8 cellular contexts compared by ENCODE assay signal in the genomic region with DNA sequence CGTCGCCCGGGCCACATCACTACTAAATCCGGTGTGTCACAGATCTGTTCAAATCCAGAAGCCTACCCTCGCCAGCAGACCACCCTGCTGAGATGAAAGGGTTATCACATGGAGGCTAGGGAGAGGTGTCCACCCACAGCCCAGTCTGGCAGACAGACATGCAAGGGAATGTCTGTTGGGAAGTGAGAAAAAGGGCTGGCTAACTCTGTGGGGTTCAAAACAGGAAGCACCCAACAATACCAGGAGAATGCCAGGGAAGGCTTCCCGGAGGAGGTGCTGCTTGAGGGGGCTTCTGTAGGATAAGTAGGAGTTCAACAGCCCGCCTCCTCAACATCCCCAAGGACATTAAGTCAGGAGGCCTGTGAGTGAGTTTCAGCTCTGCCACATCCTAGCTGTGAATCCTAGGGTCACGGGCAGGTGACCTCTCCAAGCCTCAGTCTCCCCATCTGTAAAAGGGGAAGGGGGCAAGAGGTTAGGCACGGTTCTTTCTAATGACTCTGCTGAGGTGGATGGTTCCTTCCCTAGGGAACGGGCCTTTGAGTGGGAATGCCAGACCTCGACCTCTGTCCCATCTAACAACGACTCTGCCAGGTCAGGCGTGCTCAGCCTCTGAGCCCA. TPM values are rescaled to one million over a fixed set of nuclear protein-coding genes. Genes with fewer than 3 reads are reported as not detected.
DNase-seq lines count a peak whose midpoint lies in the region; ATAC-seq, FAIRE-seq and TF ChIP-seq lines count a peak whose summit lies in the region.

No MANE protein-coding gene starts in this region.

- no peak for TF ChIP-seq EP300 in HepG2 (IDR thresholded peaks at IDR 0.05; ENCODE audit: low read depth in 2 of 2, low read length in 2 of 2)
- TF ChIP-seq EP300 in HepG2 (CRISPR knock-in tag; IDR thresholded peaks at IDR 0.05; ENCODE audit: borderline replicate concordance), result no peak

- POLR2A ChIA-PET in HepG2 (lab: Yijun Ruan, JAX), result no interaction called here

- peak overlapping the region; percentile 73 for H3K9ac ChIP-seq in HepG2 (ENCODE audit: insufficient read depth, low read depth, low read length)

- peaks cover 71% of the 10 kb centered on the region for H3K4me1 Mint-ChIP-seq in activated CD4-positive, alpha-beta T cell treated with anti-CD3 and anti-CD28 coated beads, Interleukin-2, amount 10 ng/mL, durations not matched to agents 24 days and 14 days
- H3K4me1 Mint-ChIP-seq in activated naive CD8-positive, alpha-beta T cell treated with anti-CD3 and anti-CD28 coated beads, Interleukin-2, amount 50 U/mL, for 24 hours, result peaks cover 82% of the 10 kb centered on the region

- no peaks in the 10 kb centered on the region for H4K20me1 ChIP-seq in HepG2 (ENCODE audit: insufficient read depth, low read length)

- no peak for TF ChIP-seq CTCF in HepG2 (CRISPR knock-in tag; IDR thresholded peaks at IDR 0.05)

- no peak for TF ChIP-seq POLR2A in HepG2 (IDR thresholded peaks at IDR 0.05; ENCODE audit: insufficient read depth in 1 of 2, low read depth in 2 of 2, low read length in 2 of 2)

- H3K4me3 ChIP-seq in HepG2 (replicated peaks in 1 of 3; ENCODE audit: insufficient read depth in 1 of 3, low read depth in 2 of 3, low read length in 3 of 3) (peak overlapping the region; percentile 83 to 99 (median 87)), thymus (ENCODE audit: low read length) (peak overlapping the region; percentile 93)

- H3K4me3 Mint-ChIP-seq in activated CD4-positive, alpha-beta T cell treated with anti-CD3 and anti-CD28 coated beads, Interleukin-2, amount 10 ng/mL, durations not matched to agents 24 days and 14 days, result peak overlapping the region; percentile 93
- peak overlapping the region; percentile 88 for H3K4me3 Mint-ChIP-seq in activated naive CD8-positive, alpha-beta T cell treated with anti-CD3 and anti-CD28 coated beads, Interleukin-2, amount 50 U/mL, for 24 hours

- intact Hi-C loops in activated CD4-positive, alpha-beta T cell treated with anti-CD3 and anti-CD28 coated beads, Interleukin-2, amount 10 ng/mL, durations not matched to agents 24 days and 14 days (cut with micrococcal nuclease), result no loop called here
- intact Hi-C loops in HepG2 (cut with micrococcal nuclease; ENCODE audit: unreplicated experiment), result no loop called here

- H3K27me3 ChIP-seq in HepG2 (ENCODE audit: control insufficient read depth in 1 of 2, insufficient read depth in 2 of 2, low read length in 2 of 2) (no peaks in the 10 kb centered on the region; a peak in 1 of 5 replicates), thymus (ENCODE audit: control insufficient read depth, insufficient read depth) (no peaks in the 10 kb centered on the region)

- peaks cover 15% of the 10 kb centered on the region for H3K36me3 Mint-ChIP-seq in activated CD4-positive, alpha-beta T cell treated with anti-CD3 and anti-CD28 coated beads, Interleukin-2, amount 10 ng/mL, durations not matched to agents 24 days and 14 days (ENCODE audit: low read depth)
- peaks cover 10% of the 10 kb centered on the region for H3K36me3 Mint-ChIP-seq in activated naive CD8-positive, alpha-beta T cell treated with anti-CD3 and anti-CD28 coated beads, Interleukin-2, amount 50 U/mL, for 24 hours (ENCODE audit: low read depth)

- no TSS peak for BruUV-seq in HepG2 (replicated peaks; lab: Mats Ljungman, UMichigan)

- H3K27ac ChIP-seq in HepG2 (ENCODE audit: extremely low read length, insufficient read depth, low read length), result peak overlapping the region; percentile 67
- H3K27ac ChIP-seq in thymus (ENCODE audit: low read depth), result no peak overlapping the region

- H2AFZ ChIP-seq in HepG2 (ENCODE audit: low read length), result no peak overlapping the region

- in situ Hi-C loops in HepG2 (cut with HindIII; ENCODE audit: extremely low pct_ligation_motif_present, low pct_unique_long_range_greater_than_20kb), result no loop called here

- ATAC-seq in activated naive CD8-positive, alpha-beta T cell treated with anti-CD3 and anti-CD28 coated beads, Interleukin-2, amount 50 U/mL, for 24 hours, result no peak
- ATAC-seq in HepG2, result no peak

- FAIRE-seq in HepG2 (lab: Jason Lieb, UNC), result no peak

- H3K27ac Mint-ChIP-seq in activated CD4-positive, alpha-beta T cell treated with anti-CD3 and anti-CD28 coated beads, Interleukin-2, amount 10 ng/mL, durations not matched to agents 24 days and 14 days, result peak overlapping the region; percentile 86
- H3K27ac Mint-ChIP-seq in activated naive CD8-positive, alpha-beta T cell treated with anti-CD3 and anti-CD28 coated beads, Interleukin-2, amount 50 U/mL, for 24 hours, result peak overlapping the region; percentile 86

- WGBS in HepG2 (ENCODE audit: low lambda C conversion rate), result 92% methylated on average over 8 of the region's 13 CpGs
- 42% methylated on average over 13 of the region's 13 CpGs for WGBS in thymus

- no peaks in the 10 kb centered on the region for H3K27me3 Mint-ChIP-seq in activated CD4-positive, alpha-beta T cell treated with anti-CD3 and anti-CD28 coated beads, Interleukin-2, amount 10 ng/mL, durations not matched to agents 24 days and 14 days
- H3K27me3 Mint-ChIP-seq in activated naive CD8-positive, alpha-beta T cell treated with anti-CD3 and anti-CD28 coated beads, Interleukin-2, amount 50 U/mL, for 24 hours, result no peaks in the 10 kb centered on the region

- H3K9me3 ChIP-seq in HepG2 (ENCODE audit: low read length) (no peaks in the 10 kb centered on the region), thymus (ENCODE audit: control insufficient read depth) (no peaks in the 10 kb centered on the region)

- H3K4me2 ChIP-seq in HepG2 (ENCODE audit: low read depth, low read length), result peak overlapping the region; percentile 90

- H3K9me3 Mint-ChIP-seq in activated CD4-positive, alpha-beta T cell treated with anti-CD3 and anti-CD28 coated beads, Interleukin-2, amount 10 ng/mL, durations not matched to agents 24 days and 14 days, result no peaks in the 10 kb centered on the region
- no peaks in the 10 kb centered on the region for H3K9me3 Mint-ChIP-seq in activated naive CD8-positive, alpha-beta T cell treated with anti-CD3 and anti-CD28 coated beads, Interleukin-2, amount 50 U/mL, for 24 hours

- peaks cover 33% of the 10 kb centered on the region for H3K4me1 ChIP-seq in HepG2 (ENCODE audit: insufficient read depth, low read length)
- peaks cover 6% of the 10 kb centered on the region for H3K4me1 ChIP-seq in thymus (ENCODE audit: control insufficient read depth, insufficient read depth, low read length)

- H3K36me3 ChIP-seq in HepG2 (replicated peaks in 1 of 2; ENCODE audit: control insufficient read depth in 1 of 2, insufficient read depth in 2 of 2, low read length in 2 of 2) (no peaks in the 10 kb centered on the region), thymus (ENCODE audit: control insufficient read depth, insufficient read depth) (no peaks in the 10 kb centered on the region)

- CTCF ChIA-PET in HepG2 (lab: Yijun Ruan, JAX; ENCODE audit: low intra/inter-chr PET ratio, low total read pairs), result no interaction called here

- DNase-seq in activated CD4-positive, alpha-beta T cell treated with anti-CD3 and anti-CD28 coated beads, Interleukin-2, amount 10 ng/mL, durations not matched to agents 24 days and 14 days, result no peak
- DNase-seq in activated CD4-positive, alpha-beta T cell treated with anti-CD3 and anti-CD28 coated beads for 1 hour, result no peak
- no peak for DNase-seq in activated naive CD8-positive, alpha-beta T cell treated with anti-CD3 and anti-CD28 coated beads, Interleukin-2, amount 50 U/mL, for 24 hours
- DNase-seq in HepG2 (ENCODE audit: low spot score) (peak; percentile 17), NCI-H1105 treated with DMSO at 0.1 percent for 48 hours (lab: John Stamatoyannopoulos, UW) (no peak), NOMO-1 (lab: John Stamatoyannopoulos, UW; ENCODE audit: unreplicated experiment in 2 of 2) (no peak), T-helper 9 cell (no peak)

- TF ChIP-seq RAD21 in HepG2 (CRISPR knock-in tag; IDR thresholded peaks at IDR 0.05), result no peak

- H3K79me2 ChIP-seq in HepG2 (ENCODE audit: insufficient read depth, low read length), result peaks cover 10% of the 10 kb centered on the region

RNA-seq across cellular contexts. Expression of a gene that starts 1.1 kb away (rescaled TPM):
- total RNA-seq in activated CD4-positive, alpha-beta T cell treated with anti-CD3 and anti-CD28 coated beads, Interleukin-2, amount 10 ng/mL, durations not matched to agents 24 days and 14 days, result 30.0 and 33.5 TPM in 2 replicates
- total RNA-seq in HepG2 (2016; rRNA removed; fragmentation: Illumina TruSeq; extraction: Trizol), result 9.2 and 15.2 TPM in 2 replicates
- 10.0 and 10.4 TPM in 2 replicates for total RNA-seq in HepG2 (2016; cell fraction: cytosol; rRNA removed; fragmentation: Illumina TruSeq; extraction: Trizol; ENCODE audit: low read depth)
- total RNA-seq in HepG2 (2016; cell fraction: insoluble cytoplasmic fraction; rRNA removed; fragmentation: Illumina TruSeq; extraction: Trizol), result 7.8 and 13.5 TPM in 2 replicates
- 17.6 and 23.3 TPM in 2 replicates for total RNA-seq in HepG2 (2016; cell fraction: membrane; rRNA removed; fragmentation: Illumina TruSeq; extraction: Trizol)
- 10.0 and 10.8 TPM in 2 replicates for total RNA-seq in HepG2 (2016; cell fraction: nucleus; rRNA removed; fragmentation: Illumina TruSeq; extraction: Trizol)
- polyA plus RNA-seq in HepG2 (2011; rRNA removed) (23.8 and 29.5 TPM in 2 replicates), thymus (20.3 TPM)
- polyA plus RNA-seq in HepG2 (2011; cell fraction: cytosol; rRNA removed), result 27.5 and 32.7 TPM in 2 replicates
- polyA plus RNA-seq in HepG2 (2011; cell fraction: nucleus; rRNA removed), result 21.6 and 24.3 TPM in 2 replicates
- 9.2 and 17.3 TPM in 2 replicates for polyA plus RNA-seq in HepG2 (2012)
- 13.1 and 15.0 TPM in 2 replicates for polyA plus RNA-seq in HepG2 (2016; cell fraction: cytosol; fragmentation: Illumina TruSeq; extraction: Trizol; ENCODE audit: low read depth)
- 10.0 and 11.2 TPM in 2 replicates for polyA plus RNA-seq in HepG2 (2016; cell fraction: insoluble cytoplasmic fraction; fragmentation: Illumina TruSeq; extraction: Trizol; ENCODE audit: low read depth)
- polyA plus RNA-seq in HepG2 (2016; cell fraction: membrane; fragmentation: Illumina TruSeq; extraction: Trizol; ENCODE audit: low read depth), result 19.3 and 21.6 TPM in 2 replicates
- polyA plus RNA-seq in HepG2 (2016; cell fraction: nucleus; fragmentation: Illumina TruSeq; extraction: Trizol; ENCODE audit: insufficient read depth, low read depth), result 16.7 and 18.4 TPM in 2 replicates
- 13.6 and 45.9 TPM in 2 replicates for polyA minus RNA-seq in HepG2 (2011; rRNA and poly(A)+ RNA removed; ENCODE audit: low replicate concordance)
- 10.1 and 10.6 TPM in 2 replicates for polyA minus RNA-seq in HepG2 (2011; cell fraction: cytosol; rRNA and poly(A)+ RNA removed)
- polyA minus RNA-seq in HepG2 (2011; cell fraction: nucleus; rRNA and poly(A)+ RNA removed), result 11.7 and 12.1 TPM in 2 replicates

RNA-seq across cellular contexts. Expression of a gene that starts 29.0 kb away (rescaled TPM):
- not detected in 2 replicates for total RNA-seq in activated CD4-positive, alpha-beta T cell treated with anti-CD3 and anti-CD28 coated beads, Interleukin-2, amount 10 ng/mL, durations not matched to agents 24 days and 14 days
- not detected in 2 replicates for total RNA-seq in HepG2 (2016; rRNA removed; fragmentation: Illumina TruSeq; extraction: Trizol)
- not detected in 2 replicates for total RNA-seq in HepG2 (2016; cell fraction: cytosol; rRNA removed; fragmentation: Illumina TruSeq; extraction: Trizol; ENCODE audit: low read depth)
- not detected in 2 replicates for total RNA-seq in HepG2 (2016; cell fraction: insoluble cytoplasmic fraction; rRNA removed; fragmentation: Illumina TruSeq; extraction: Trizol)
- not detected in 2 replicates for total RNA-seq in HepG2 (2016; cell fraction: membrane; rRNA removed; fragmentation: Illumina TruSeq; extraction: Trizol)
- not detected in 2 replicates for total RNA-seq in HepG2 (2016; cell fraction: nucleus; rRNA removed; fragmentation: Illumina TruSeq; extraction: Trizol)
- polyA plus RNA-seq in HepG2 (2011; rRNA removed), result not detected in 2 replicates
- polyA plus RNA-seq in HepG2 (2011; cell fraction: cytosol; rRNA removed), result not detected in 2 replicates
- polyA plus RNA-seq in HepG2 (2011; cell fraction: nucleus; rRNA removed), result not detected in 2 replicates
- polyA plus RNA-seq in HepG2 (2012), result not detected in 2 replicates
- not detected in 2 replicates for polyA plus RNA-seq in HepG2 (2016; cell fraction: cytosol; fragmentation: Illumina TruSeq; extraction: Trizol; ENCODE audit: low read depth)
- polyA plus RNA-seq in HepG2 (2016; cell fraction: insoluble cytoplasmic fraction; fragmentation: Illumina TruSeq; extraction: Trizol; ENCODE audit: low read depth), result not detected in 2 replicates
- not detected in 2 replicates for polyA plus RNA-seq in HepG2 (2016; cell fraction: membrane; fragmentation: Illumina TruSeq; extraction: Trizol; ENCODE audit: low read depth)
- polyA plus RNA-seq in HepG2 (2016; cell fraction: nucleus; fragmentation: Illumina TruSeq; extraction: Trizol; ENCODE audit: insufficient read depth, low read depth), result not detected in 2 replicates
- polyA minus RNA-seq in HepG2 (2011; rRNA and poly(A)+ RNA removed; ENCODE audit: low replicate concordance), result not detected in 2 replicates
- polyA minus RNA-seq in HepG2 (2011; cell fraction: cytosol; rRNA and poly(A)+ RNA removed), result not detected in 2 replicates
- not detected in 2 replicates for polyA minus RNA-seq in HepG2 (2011; cell fraction: nucleus; rRNA and poly(A)+ RNA removed)
- polyA plus RNA-seq in thymus, result 1.7 TPM

RNA-seq across cellular contexts. Expression of a gene that starts 32.9 kb away (rescaled TPM):
- not detected in 2 replicates for total RNA-seq in activated CD4-positive, alpha-beta T cell treated with anti-CD3 and anti-CD28 coated beads, Interleukin-2, amount 10 ng/mL, durations not matched to agents 24 days and 14 days
- total RNA-seq in HepG2 (2016; rRNA removed; fragmentation: Illumina TruSeq; extraction: Trizol), result not detected in 2 replicates
- total RNA-seq in HepG2 (2016; cell fraction: cytosol; rRNA removed; fragmentation: Illumina TruSeq; extraction: Trizol; ENCODE audit: low read depth), result not detected in 2 replicates
- total RNA-seq in HepG2 (2016; cell fraction: insoluble cytoplasmic fraction; rRNA removed; fragmentation: Illumina TruSeq; extraction: Trizol), result not detected in 2 replicates
- total RNA-seq in HepG2 (2016; cell fraction: membrane; rRNA removed; fragmentation: Illumina TruSeq; extraction: Trizol), result not detected in 2 replicates
- not detected in 2 replicates for total RNA-seq in HepG2 (2016; cell fraction: nucleus; rRNA removed; fragmentation: Illumina TruSeq; extraction: Trizol)
- polyA plus RNA-seq in HepG2 (2011; rRNA removed), result not detected in 2 replicates
- polyA plus RNA-seq in HepG2 (2011; cell fraction: cytosol; rRNA removed), result not detected in 2 replicates
- polyA plus RNA-seq in HepG2 (2011; cell fraction: nucleus; rRNA removed), result not detected in 2 replicates
- polyA plus RNA-seq in HepG2 (2012), result not detected in 2 replicates
- polyA plus RNA-seq in HepG2 (2016; cell fraction: cytosol; fragmentation: Illumina TruSeq; extraction: Trizol; ENCODE audit: low read depth), result not detected in 2 replicates
- not detected in 2 replicates for polyA plus RNA-seq in HepG2 (2016; cell fraction: insoluble cytoplasmic fraction; fragmentation: Illumina TruSeq; extraction: Trizol; ENCODE audit: low read depth)
- polyA plus RNA-seq in HepG2 (2016; cell fraction: membrane; fragmentation: Illumina TruSeq; extraction: Trizol; ENCODE audit: low read depth), result not detected in 2 replicates
- not detected in 2 replicates for polyA plus RNA-seq in HepG2 (2016; cell fraction: nucleus; fragmentation: Illumina TruSeq; extraction: Trizol; ENCODE audit: insufficient read depth, low read depth)
- polyA minus RNA-seq in HepG2 (2011; rRNA and poly(A)+ RNA removed; ENCODE audit: low replicate concordance), result not detected in 2 replicates
- not detected in 2 replicates for polyA minus RNA-seq in HepG2 (2011; cell fraction: cytosol; rRNA and poly(A)+ RNA removed)
- not detected in 2 replicates for polyA minus RNA-seq in HepG2 (2011; cell fraction: nucleus; rRNA and poly(A)+ RNA removed)
- 1.6 TPM for polyA plus RNA-seq in thymus
